In the genomic region with DNA sequence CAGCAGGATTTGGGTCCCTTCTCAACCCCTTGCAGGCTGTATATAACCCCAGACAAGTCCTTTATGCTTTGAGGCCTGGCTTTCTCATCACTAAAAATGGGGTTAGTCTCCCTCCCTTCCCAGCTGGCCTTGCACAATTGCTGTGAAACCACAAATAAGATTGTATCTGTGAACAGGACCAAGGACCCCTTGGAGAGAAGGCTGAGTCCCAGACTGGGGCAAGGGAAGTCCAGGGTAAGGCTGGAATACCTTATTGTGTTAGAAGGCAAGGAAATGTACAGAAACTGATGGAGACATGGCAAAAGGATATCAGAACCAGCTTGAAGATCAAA, we compare ENCODE assay signal across 14 cellular contexts. TPM values are rescaled to one million over a fixed set of nuclear protein-coding genes. Genes with fewer than 3 reads are reported as not detected.
A peak's percentile ranks its signal among the peaks of the same experiment; 100 is the strongest.
DNase-seq lines count a peak whose midpoint lies in the region; ATAC-seq, FAIRE-seq and TF ChIP-seq lines count a peak whose summit lies in the region.
"Had no signal": no experiment of that assay in that cellular context is flagged by ENCODE, and none has a peak within 500 bp of the region (broad histone marks: within the 10 kb centered on the region; RNA-seq: fewer than 3 reads in every experiment).

No MANE protein-coding gene starts in this region.

- H3K27ac ChIP-seq in RWPE2 (ENCODE audit: poor library complexity, severe bottlenecking) = peak overlapping the region; percentile 96
- H3K27ac ChIP-seq in smooth muscle cell (ENCODE audit: low read depth) = peak overlapping the region; percentile 89
- H3K27ac ChIP-seq: parathyroid adenoma had no signal

- H3K4me1 ChIP-seq in RWPE2 (ENCODE audit: insufficient read depth, poor library complexity, severe bottlenecking) = peaks cover 51% of the 10 kb centered on the region
- peaks cover 22% of the 10 kb centered on the region for H3K4me1 ChIP-seq in smooth muscle cell (ENCODE audit: low read depth)
- H3K4me1 ChIP-seq: parathyroid adenoma had no signal

- H3K27me3 ChIP-seq in RWPE2 (ENCODE audit: insufficient read depth, poor library complexity, severe bottlenecking) = no peaks in the 10 kb centered on the region
- H3K27me3 ChIP-seq in smooth muscle cell (ENCODE audit: low read depth) = no peaks in the 10 kb centered on the region

- peak overlapping the region; percentile 24 for H3K4me2 ChIP-seq in smooth muscle cell

- H3F3A ChIP-seq in smooth muscle cell (ENCODE audit: low read depth) = peaks cover 43% of the 10 kb centered on the region

- H3K36me3 ChIP-seq in RWPE2 (ENCODE audit: low read depth) (peaks cover 72% of the 10 kb centered on the region), smooth muscle cell (ENCODE audit: low read depth) (peaks cover 7% of the 10 kb centered on the region)

- H3K9me3 ChIP-seq in RWPE2 (ENCODE audit: severe bottlenecking) (no peaks in the 10 kb centered on the region), smooth muscle cell (replicated peaks; ENCODE audit: low read depth) (no peaks in the 10 kb centered on the region)

- no peak overlapping the region for H3K9ac ChIP-seq in smooth muscle cell (ENCODE audit: low read depth)
- H3K9ac ChIP-seq: parathyroid adenoma had no signal

- H4K20me1 ChIP-seq in smooth muscle cell (ENCODE audit: low read depth) = peaks cover 38% of the 10 kb centered on the region

- FAIRE-seq in GM19239 (lab: Jason Lieb, UNC) = no peak
- FAIRE-seq: urothelium cell line had no signal

- no peak overlapping the region for H3K4me3 ChIP-seq in RWPE2 (ENCODE audit: severe bottlenecking)
- no peak overlapping the region for H3K4me3 ChIP-seq in fibroblast of mammary gland (ENCODE audit: control insufficient read depth, low read depth, low read length)
- H3K4me3 ChIP-seq in smooth muscle cell = no peak overlapping the region

- DNase-seq in ELR (ENCODE audit: low read depth) = peak; percentile 28
- no peak for DNase-seq in RWPE2 (ENCODE audit: low spot score)
- peak; percentile 22 for DNase-seq in fibroblast of mammary gland (ENCODE audit: low read depth)
- DNase-seq in smooth muscle cell (lab: John Stamatoyannopoulos, UW; ENCODE audit: unreplicated experiment) = no peak
- no peak for DNase-seq in GM19239 (ENCODE audit: insufficient read length, low spot score)
- no peak for DNase-seq in middle frontal gyrus (ENCODE audit: extremely low spot score, low spot score)
- DNase-seq in NCI-H526 (lab: John Stamatoyannopoulos, UW) = no peak
- DNase-seq: activated CD8-positive, alpha-beta memory T cell treated with anti-CD3 and anti-CD28 coated beads, Interleukin-2, amount 10 ng/mL, durations not matched to agents 7 days and 5 days; DMS153; NCI-H1092 had no signal

- TF ChIP-seq CTCF in RWPE2 (IDR thresholded peaks at IDR 0.05; ENCODE audit: poor library complexity, severe bottlenecking) (no peak), fibroblast of mammary gland (conservative IDR thresholded peaks at IDR 0.05; ENCODE audit: control insufficient read depth, insufficient read depth, low read depth, low read length) (no peak), smooth muscle cell (IDR thresholded peaks at IDR 0.05; ENCODE audit: borderline replicate concordance, insufficient read depth, poor library complexity, severe bottlenecking) (no peak)

- no peak for ATAC-seq in RWPE2 (ENCODE audit: low read depth)
- ATAC-seq: activated CD8-positive, alpha-beta memory T cell treated with anti-CD3 and anti-CD28 coated beads, Interleukin-2, amount 10 ng/mL, durations not matched to agents 7 days and 5 days had no signal

- H3K79me2 ChIP-seq in smooth muscle cell (ENCODE audit: low read depth) = peaks cover 75% of the 10 kb centered on the region

- no peak overlapping the region for H2AFZ ChIP-seq in smooth muscle cell (ENCODE audit: low read depth)
- H2AFZ ChIP-seq: parathyroid adenoma had no signal

RNA-seq across cellular contexts. Expression of a gene that starts 11.4 kb away (rescaled TPM):
- 349 and 371 TPM in 2 replicates for total RNA-seq in smooth muscle cell
- 272 and 309 TPM in 2 replicates for polyA plus RNA-seq in smooth muscle cell

RNA-seq across cellular contexts. Expression of a gene that starts 59.6 kb away (rescaled TPM):
- total RNA-seq in smooth muscle cell = not detected in 2 replicates
- polyA plus RNA-seq in smooth muscle cell = not detected in 2 replicates
- total RNA-seq: activated CD8-positive, alpha-beta memory T cell treated with anti-CD3 and anti-CD28 coated beads, Interleukin-2, amount 10 ng/mL, durations not matched to agents 7 days and 5 days; epithelial cell of proximal tubule; kidney epithelial cell had no signal

Comparison
In these comparisons a context has a peak if more than half of its experiments do, and no peak if none do; other contexts are left out.
1. DNase-seq: peak in ELR (single experiment) and fibroblast of mammary gland (single experiment); none in RWPE2 (single experiment), smooth muscle cell (single experiment), GM19239 (single experiment), middle frontal gyrus (single experiment) and NCI-H526 (0 of 2).